In the genomic region with DNA sequence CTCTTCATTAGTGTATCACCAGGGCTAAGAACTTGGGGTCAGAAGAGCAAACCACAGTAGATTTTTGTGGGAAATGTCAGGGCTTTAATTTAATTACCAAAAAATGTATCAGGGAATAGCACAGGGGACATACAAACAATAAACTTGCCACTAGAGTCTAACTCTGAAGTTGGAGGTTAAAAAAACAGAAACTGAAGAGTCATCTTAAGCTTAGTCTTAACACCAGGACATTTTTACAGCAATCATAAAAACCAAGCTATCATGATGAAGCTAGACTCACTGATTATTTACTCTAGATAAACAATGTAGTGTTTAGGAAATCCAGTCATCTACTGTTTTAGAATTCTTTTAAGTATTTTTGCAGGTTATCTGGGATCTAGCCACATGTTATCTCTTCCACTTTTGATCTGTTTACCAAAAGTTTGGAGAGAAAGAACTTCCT, we compare ENCODE assay signal across 1 cellular context.
TF ChIP-seq lines count a peak whose summit lies in the region.

No MANE protein-coding gene starts in this region.

TF ChIP-seq in IMR-90, 13 proteins besides CTCF, POLR2A, EP300 and RAD21:
- TF ChIP-seq, protein P1, sequence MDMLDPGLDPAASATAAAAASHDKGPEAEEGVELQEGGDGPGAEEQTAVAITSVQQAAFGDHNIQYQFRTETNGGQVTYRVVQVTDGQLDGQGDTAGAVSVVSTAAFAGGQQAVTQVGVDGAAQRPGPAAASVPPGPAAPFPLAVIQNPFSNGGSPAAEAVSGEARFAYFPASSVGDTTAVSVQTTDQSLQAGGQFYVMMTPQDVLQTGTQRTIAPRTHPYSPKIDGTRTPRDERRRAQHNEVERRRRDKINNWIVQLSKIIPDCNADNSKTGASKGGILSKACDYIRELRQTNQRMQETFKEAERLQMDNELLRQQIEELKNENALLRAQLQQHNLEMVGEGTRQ (IDR thresholded peaks at IDR 0.05; ENCODE audit: low read depth, low read length): no peak
- TF ChIP-seq NFE2L2 (IDR thresholded peaks at IDR 0.05; ENCODE audit: low read depth, low read length): no peak
- no peak for TF ChIP-seq MXI1 (IDR thresholded peaks at IDR 0.05; ENCODE audit: borderline replicate concordance, low read depth, low read length)
- TF ChIP-seq BHLHE40 (IDR thresholded peaks at IDR 0.05; ENCODE audit: low read depth, low read length): no peak
- no peak for TF ChIP-seq SMC3 (IDR thresholded peaks at IDR 0.05; ENCODE audit: low read depth, low read length)
- TF ChIP-seq ELK1 (IDR thresholded peaks at IDR 0.05; ENCODE audit: borderline replicate concordance, low read depth, low read length): no peak
- TF ChIP-seq RCOR1 (IDR thresholded peaks at IDR 0.05; ENCODE audit: insufficient replicate concordance, low read length): no peak
- no peak for TF ChIP-seq CEBPB (IDR thresholded peaks at IDR 0.05; ENCODE audit: low read depth, low read length)
- no peak for TF ChIP-seq CHD1 (IDR thresholded peaks at IDR 0.05; ENCODE audit: low read depth, low read length)
- TF ChIP-seq FOS (IDR thresholded peaks at IDR 0.05; ENCODE audit: low read depth, low read length): no peak
- TF ChIP-seq RFX5 (IDR thresholded peaks at IDR 0.05; ENCODE audit: low read depth, low read length): no peak
- TF ChIP-seq MAZ (IDR thresholded peaks at IDR 0.05; ENCODE audit: borderline replicate concordance, low read depth, low read length): no peak
- no peak for TF ChIP-seq MAFK (IDR thresholded peaks at IDR 0.05; ENCODE audit: low read depth, low read length)
TF ChIP-seq in IMR-90: peak in this region for 0.
